10 cellular contexts compared by ENCODE assay signal in the genomic region with DNA sequence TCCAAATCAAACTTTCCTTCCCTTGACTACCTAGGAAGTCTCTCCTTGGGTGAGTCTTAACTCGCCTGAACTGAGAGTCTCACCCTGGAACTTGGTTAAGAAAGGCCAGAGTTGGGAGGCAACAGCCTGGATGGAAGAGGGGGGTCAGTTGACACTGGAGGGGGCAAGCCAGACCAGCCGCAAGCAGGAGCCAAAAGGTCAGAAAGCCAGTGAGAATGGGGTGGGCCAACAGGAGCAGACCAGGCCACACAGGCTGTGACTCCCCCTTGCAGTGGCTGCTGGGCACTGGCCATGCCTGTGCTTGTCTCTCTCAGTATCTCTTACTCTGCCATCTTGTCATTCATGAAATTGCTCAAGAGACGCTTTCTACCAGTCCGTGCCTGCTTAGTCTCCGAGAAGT. TPM values are rescaled to one million over a fixed set of nuclear protein-coding genes. Genes with fewer than 3 reads are reported as not detected.
DNase-seq lines count a peak whose midpoint lies in the region; ATAC-seq and TF ChIP-seq lines count a peak whose summit lies in the region.
"Had no signal": no experiment of that assay in that cellular context is flagged by ENCODE, and none has a peak within 500 bp of the region (broad histone marks: within the 10 kb centered on the region; RNA-seq: fewer than 3 reads in every experiment).

No MANE protein-coding gene starts in this region.

- H3K4me3 Mint-ChIP-seq in CD8-positive, alpha-beta T cell = no peak overlapping the region
- no peak overlapping the region for H3K4me3 Mint-ChIP-seq in WTC11

- no peaks in the 10 kb centered on the region for H3K9me3 Mint-ChIP-seq in CD8-positive, alpha-beta T cell
- no peaks in the 10 kb centered on the region for H3K9me3 Mint-ChIP-seq in WTC11

- H3K27ac ChIP-seq in CD8-positive, alpha-beta T cell (ENCODE audit: low read depth, low read length) = peak overlapping the region; percentile 20
- H3K27ac ChIP-seq in esophagus muscularis mucosa (replicated peaks in 1 of 4) (peak overlapping the region; percentile 78 to 85 (median 82)), spleen (peak overlapping the region in 5 of 8 donors; percentile 17 to 86 (median 81))

- no peak for TF ChIP-seq EP300 in esophagus muscularis mucosa (IDR thresholded peaks at IDR 0.05)

- 93% methylated on average over 5 of the region's 5 CpGs for WGBS in esophagus muscularis mucosa
- 89 to 98% (median 95%) methylated on average over 5 of the region's 5 CpGs for WGBS in spleen, 5 donors

- no peaks in the 10 kb centered on the region for H3K9me3 ChIP-seq in CD8-positive, alpha-beta T cell (ENCODE audit: low read length)
- no peaks in the 10 kb centered on the region for H3K9me3 ChIP-seq in esophagus muscularis mucosa
- H3K9me3 ChIP-seq in spleen = no peaks in the 10 kb centered on the region

- no peak for DNase-seq in CD8-positive, alpha-beta T cell
- DNase-seq in WTC11 (ENCODE audit: low spot score) (no peak), esophagus muscularis mucosa (ENCODE audit: extremely low spot score) (no peak), spleen (no peak), medulla oblongata (ENCODE audit: extremely low spot score) (no peak)
- DNase-seq: NCI-H1694 treated with DMSO at 0.1 percent for 48 hours, T1000 had no signal

- no peaks in the 10 kb centered on the region for H3K27me3 Mint-ChIP-seq in CD8-positive, alpha-beta T cell (ENCODE audit: low read depth)
- no peaks in the 10 kb centered on the region for H3K27me3 Mint-ChIP-seq in WTC11 (ENCODE audit: low read depth)

- intact Hi-C loops in CD8-positive, alpha-beta T cell (cut with DNase I, micrococcal nuclease) = loop anchor here (2.0 kb wide), 2 partner anchors 32 kb away; no protein-coding TSS in a partner anchor
- intact Hi-C loops in esophagus muscularis mucosa (cut with DNase I) = no loop called here
- intact Hi-C loops in spleen (cut with DNase I; ENCODE audit: low total_unique reads) = no loop called here

- TF ChIP-seq POLR2A in esophagus muscularis mucosa (IDR thresholded peaks at IDR 0.05; ENCODE audit: low read depth) = no peak
- TF ChIP-seq POLR2A in spleen (IDR thresholded peaks at IDR 0.05) = no peak
- TF ChIP-seq POLR2A in GM18505 (IDR thresholded peaks at IDR 0.05; ENCODE audit: borderline replicate concordance, extremely low read depth, insufficient read depth, insufficient read length) = no peak

- H3K4me3 ChIP-seq in CD8-positive, alpha-beta T cell (ENCODE audit: low read depth, low read length) = no peak overlapping the region
- no peak overlapping the region for H3K4me3 ChIP-seq in esophagus muscularis mucosa
- no peak overlapping the region for H3K4me3 ChIP-seq in spleen

- no peaks in the 10 kb centered on the region for H3K27me3 ChIP-seq in CD8-positive, alpha-beta T cell (ENCODE audit: insufficient read depth, low read length)
- no peaks in the 10 kb centered on the region for H3K27me3 ChIP-seq in esophagus muscularis mucosa
- no peaks in the 10 kb centered on the region for H3K27me3 ChIP-seq in spleen (replicated peaks in 1 of 7)

- CTCF ChIA-PET in CD8-positive, alpha-beta T cell (lab: Charles Lee) = interaction anchor here (0.9 to 1.7 kb wide), 3 partner anchors 13 to 243 kb away, joined by 4 to 6 read pairs (median 5); no protein-coding TSS in a partner anchor
- CTCF ChIA-PET in WTC11 (lab: Charles Lee) = interaction anchor here (1.8 kb wide), 1 partner anchor 57 kb away, joined by 5 read pairs; no protein-coding TSS in a partner anchor

- POLR2A ChIA-PET in CD8-positive, alpha-beta T cell (lab: Charles Lee) = interaction anchor here (1.0 to 2.7 kb wide), 3 partner anchors 9 to 34 kb away, joined by 3 to 12 read pairs (median 4); a partner anchor contains a TSS
- POLR2A ChIA-PET in WTC11 (lab: Charles Lee) = interaction anchor here (0.6 kb wide), 1 partner anchor 232 kb away, joined by 4 read pairs; no protein-coding TSS in a partner anchor

- no peak for ATAC-seq in CD8-positive, alpha-beta T cell
- peak; percentile 34; the same call in 1 of the 2 replicates for ATAC-seq in WTC11
- no peak for ATAC-seq in HG03108 (IDR thresholded peaks at IDR 0.05; ENCODE audit: unreplicated experiment)
- ATAC-seq in GM21381 (IDR thresholded peaks at IDR 0.05; ENCODE audit: unreplicated experiment) = no peak
- no peak for ATAC-seq in GM18505 (IDR thresholded peaks at IDR 0.05; ENCODE audit: unreplicated experiment)

- peaks cover 88% of the 10 kb centered on the region for H3K4me1 Mint-ChIP-seq in CD8-positive, alpha-beta T cell (ENCODE audit: low read depth)
- peaks cover 8% of the 10 kb centered on the region for H3K4me1 Mint-ChIP-seq in WTC11

- H3K27ac Mint-ChIP-seq in CD8-positive, alpha-beta T cell = peak overlapping the region; percentile 94
- H3K27ac Mint-ChIP-seq in WTC11 = peak overlapping the region; percentile 55; the same call in 1 of the 2 replicates

- H3K4me1 ChIP-seq in CD8-positive, alpha-beta T cell (ENCODE audit: insufficient read depth, low read length) = peaks cover 88% of the 10 kb centered on the region
- peaks cover 73 to 81% (median 80%) of the 10 kb centered on the region in 4 donors for H3K4me1 ChIP-seq in esophagus muscularis mucosa
- H3K4me1 ChIP-seq in spleen = peaks cover 24 to 99% (median 74%) of the 10 kb centered on the region in 6 donors

- TF ChIP-seq CTCF in CD8-positive, alpha-beta T cell (IDR thresholded peaks at IDR 0.05) = no peak
- no peak for TF ChIP-seq CTCF in WTC11 (IDR thresholded peaks at IDR 0.05)
- TF ChIP-seq CTCF in esophagus muscularis mucosa (IDR thresholded peaks at IDR 0.05) = no peak
- no peak for TF ChIP-seq CTCF in spleen (IDR thresholded peaks at IDR 0.05 in 8 of 11, conservative IDR thresholded peaks at IDR 0.05 in 3 of 11)

- no peaks in the 10 kb centered on the region for H3K36me3 ChIP-seq in CD8-positive, alpha-beta T cell (ENCODE audit: insufficient read depth, low read length)
- H3K36me3 ChIP-seq in esophagus muscularis mucosa = no peaks in the 10 kb centered on the region
- no peaks in the 10 kb centered on the region for H3K36me3 ChIP-seq in spleen

- H3K36me3 Mint-ChIP-seq in CD8-positive, alpha-beta T cell = peaks cover 15% of the 10 kb centered on the region
- no peaks in the 10 kb centered on the region for H3K36me3 Mint-ChIP-seq in WTC11

TF ChIP-seq in WTC11, 78 proteins besides CTCF, POLR2A, EP300 and RAD21:
- no peak for TF ChIP-seq FOXJ3 (CRISPR knock-in tag; IDR thresholded peaks at IDR 0.05; ENCODE audit: borderline replicate concordance)
- TF ChIP-seq, protein P1, sequence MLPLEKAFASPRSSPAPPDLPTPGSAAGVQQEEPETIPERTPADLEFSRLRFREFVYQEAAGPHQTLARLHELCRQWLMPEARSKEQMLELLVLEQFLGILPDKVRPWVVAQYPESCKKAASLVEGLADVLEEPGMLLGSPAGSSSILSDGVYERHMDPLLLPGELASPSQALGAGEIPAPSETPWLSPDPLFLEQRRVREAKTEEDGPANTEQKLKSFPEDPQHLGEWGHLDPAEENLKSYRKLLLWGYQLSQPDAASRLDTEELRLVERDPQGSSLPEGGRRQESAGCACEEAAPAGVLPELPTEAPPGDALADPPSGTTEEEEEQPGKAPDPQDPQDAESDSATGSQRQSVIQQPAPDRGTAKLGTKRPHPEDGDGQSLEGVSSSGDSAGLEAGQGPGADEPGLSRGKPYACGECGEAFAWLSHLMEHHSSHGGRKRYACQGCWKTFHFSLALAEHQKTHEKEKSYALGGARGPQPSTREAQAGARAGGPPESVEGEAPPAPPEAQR (CRISPR knock-in tag; IDR thresholded peaks at IDR 0.05) = no peak
- TF ChIP-seq, protein P2, sequence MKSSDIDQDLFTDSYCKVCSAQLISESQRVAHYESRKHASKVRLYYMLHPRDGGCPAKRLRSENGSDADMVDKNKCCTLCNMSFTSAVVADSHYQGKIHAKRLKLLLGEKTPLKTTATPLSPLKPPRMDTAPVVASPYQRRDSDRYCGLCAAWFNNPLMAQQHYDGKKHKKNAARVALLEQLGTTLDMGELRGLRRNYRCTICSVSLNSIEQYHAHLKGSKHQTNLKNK (CRISPR knock-in tag; IDR thresholded peaks at IDR 0.05) = no peak
- no peak for TF ChIP-seq NFE2L1 (CRISPR knock-in tag; IDR thresholded peaks at IDR 0.05)
- TF ChIP-seq, protein P3, sequence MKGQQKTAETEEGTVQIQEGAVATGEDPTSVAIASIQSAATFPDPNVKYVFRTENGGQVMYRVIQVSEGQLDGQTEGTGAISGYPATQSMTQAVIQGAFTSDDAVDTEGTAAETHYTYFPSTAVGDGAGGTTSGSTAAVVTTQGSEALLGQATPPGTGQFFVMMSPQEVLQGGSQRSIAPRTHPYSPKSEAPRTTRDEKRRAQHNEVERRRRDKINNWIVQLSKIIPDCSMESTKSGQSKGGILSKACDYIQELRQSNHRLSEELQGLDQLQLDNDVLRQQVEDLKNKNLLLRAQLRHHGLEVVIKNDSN (CRISPR knock-in tag; IDR thresholded peaks at IDR 0.05) = no peak
- TF ChIP-seq, protein P4, sequence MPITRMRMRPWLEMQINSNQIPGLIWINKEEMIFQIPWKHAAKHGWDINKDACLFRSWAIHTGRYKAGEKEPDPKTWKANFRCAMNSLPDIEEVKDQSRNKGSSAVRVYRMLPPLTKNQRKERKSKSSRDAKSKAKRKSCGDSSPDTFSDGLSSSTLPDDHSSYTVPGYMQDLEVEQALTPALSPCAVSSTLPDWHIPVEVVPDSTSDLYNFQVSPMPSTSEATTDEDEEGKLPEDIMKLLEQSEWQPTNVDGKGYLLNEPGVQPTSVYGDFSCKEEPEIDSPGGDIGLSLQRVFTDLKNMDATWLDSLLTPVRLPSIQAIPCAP (CRISPR knock-in tag; IDR thresholded peaks at IDR 0.05) = no peak
- TF ChIP-seq ATF1 (CRISPR knock-in tag; IDR thresholded peaks at IDR 0.05) = no peak
- TF ChIP-seq, protein P5, sequence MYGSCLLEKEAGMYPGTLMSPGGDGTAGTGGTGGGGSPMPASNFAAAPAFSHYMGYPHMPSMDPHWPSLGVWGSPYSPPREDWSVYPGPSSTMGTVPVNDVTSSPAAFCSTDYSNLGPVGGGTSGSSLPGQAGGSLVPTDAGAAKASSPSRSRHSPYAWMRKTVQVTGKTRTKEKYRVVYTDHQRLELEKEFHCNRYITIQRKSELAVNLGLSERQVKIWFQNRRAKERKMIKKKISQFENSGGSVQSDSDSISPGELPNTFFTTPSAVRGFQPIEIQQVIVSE (CRISPR knock-in tag; IDR thresholded peaks at IDR 0.05; ENCODE audit: borderline replicate concordance) = no peak
- TF ChIP-seq CBFB (CRISPR knock-in tag; IDR thresholded peaks at IDR 0.05; ENCODE audit: low read depth) = no peak
- no peak for TF ChIP-seq GRHL2 (CRISPR knock-in tag; IDR thresholded peaks at IDR 0.05; ENCODE audit: insufficient replicate concordance, severe bottlenecking)
- no peak for TF ChIP-seq ZNF423 (CRISPR knock-in tag; IDR thresholded peaks at IDR 0.05)
- TF ChIP-seq NR3C1 (CRISPR knock-in tag; conservative IDR thresholded peaks at IDR 0.05; ENCODE audit: low read depth) = no peak

RNA-seq across cellular contexts. Expression of a gene that starts 32.9 kb away (rescaled TPM):
- 10 to 100 TPM; 74.0 to 77.9 TPM for total RNA-seq in CD8-positive, alpha-beta T cell
- total RNA-seq in WTC11 (2021) = 7.4 to 8.4 TPM (median 7.9 TPM) in 3 replicates
- 10 to 100 TPM; 46.4 to 66.8 (median 59.8) TPM for total RNA-seq in esophagus muscularis mucosa
- total RNA-seq in spleen = 10 to 100 TPM; 34.8 to 51.2 (median 46.2) TPM
- polyA plus RNA-seq in spleen = 10 to 100 TPM in 1 of 3 donors, 1 to 10 TPM in 2; 7.7 to 11.6 (median 8.5) TPM

Comparison
In these comparisons a context has a peak if more than half of its experiments do, and no peak if none do; other contexts are left out.
1. H3K27ac ChIP-seq: peak in every context shown above with its lines; median percentile 82 in esophagus muscularis mucosa; 81 in spleen; 20 in CD8-positive, alpha-beta T cell.
2. intact Hi-C loops: an anchor here in CD8-positive, alpha-beta T cell (2.0 kb wide); none called in esophagus muscularis mucosa and spleen.